ENCODE assay signal across 39 cellular contexts in genomic region chr20:13708234-13708633, GRCh38.
"Had no signal": no experiment of that assay in that cellular context is flagged by ENCODE, and none has a peak within 500 bp of the region (broad histone marks: within the 10 kb centered on the region; RNA-seq: fewer than 3 reads in every experiment).

No MANE protein-coding gene starts in this region.

- H3K9me3 ChIP-seq: ascending aorta had no signal

- FAIRE-seq: bronchial epithelial cell, TTC549 had no signal

- H3K27me3 ChIP-seq: ascending aorta, cardiac muscle cell had no signal

- H3K27ac ChIP-seq: ascending aorta, cardiac muscle cell, VCaP had no signal

- H3K27me3 Mint-ChIP-seq: activated B cell treated with CpG ODN at 0.5 μM for 24 hours; activated CD4-positive, alpha-beta memory T cell treated with anti-CD3 and anti-CD28 coated beads for 36 hours; activated CD4-positive, alpha-beta T cell treated with anti-CD3 and anti-CD28 coated beads, Interleukin-2, amount 10 ng/mL, durations not matched to agents 24 days and 14 days; activated CD8-positive, alpha-beta T cell treated with anti-CD3 and anti-CD28 coated beads for 36 hours; activated naive CD4-positive, alpha-beta T cell treated with anti-CD3 and anti-CD28 coated beads, Interleukin-2, amount 10 ng/mL, durations not matched to agents 7 days and 5 days; activated naive CD4-positive, alpha-beta T cell treated with anti-CD3 and anti-CD28 coated beads, Interleukin-2, amount 50 U/mL, for 24 hours; activated naive CD8-positive, alpha-beta T cell; activated naive CD8-positive, alpha-beta T cell treated with anti-CD3 and anti-CD28 coated beads, Interleukin-2, amount 10 ng/mL, durations not matched to agents 7 days and 5 days; activated naive CD8-positive, alpha-beta T cell treated with anti-CD3 and anti-CD28 coated beads, Interleukin-2, amount 50 U/mL, for 24 hours; brain had no signal

- H3K36me3 ChIP-seq: cardiac muscle cell had no signal

- DNase-seq: activated B cell treated with CpG ODN at 0.5 μM for 24 hours; activated CD4-positive, alpha-beta memory T cell treated with anti-CD3 and anti-CD28 coated beads for 36 hours; activated CD4-positive, alpha-beta T cell treated with anti-CD3 and anti-CD28 coated beads for 4 hours; activated CD4-positive, alpha-beta T cell treated with anti-CD3 and anti-CD28 coated beads, Interleukin-2, amount 10 ng/mL, durations not matched to agents 24 days and 14 days; activated CD4-positive, alpha-beta T cell treated with anti-CD3 and anti-CD28 coated beads, Interleukin-2, amount 50 U/mL, for 1 hour; activated CD4-positive, alpha-beta T cell treated with anti-CD3 and anti-CD28 coated beads, Interleukin-2, amount 50 U/mL, for 4 hours; activated CD4-positive, CD25-positive, alpha-beta regulatory T cell treated with anti-CD3 and anti-CD28 coated beads, Interleukin-2, amount 50 U/mL, for 72 hours; activated CD8-positive, alpha-beta memory T cell treated with anti-CD3 and anti-CD28 coated beads, Interleukin-2, amount 50 U/mL, for 4 hours; activated CD8-positive, alpha-beta T cell treated with anti-CD3 and anti-CD28 coated beads for 36 hours; activated effector memory CD4-positive, alpha-beta T cell treated with Interleukin-2 at 50 U/mL for 16 hours; activated gamma-delta T cell; activated naive CD4-positive, alpha-beta T cell treated with anti-CD3 and anti-CD28 coated beads, Interleukin-2, amount 10 ng/mL, durations not matched to agents 7 days and 5 days; activated naive CD4-positive, alpha-beta T cell treated with Interleukin-2 at 50 U/mL for 16 hours; activated naive CD8-positive, alpha-beta T cell treated with anti-CD3 and anti-CD28 coated beads, Interleukin-2, amount 10 ng/mL, durations not matched to agents 7 days and 5 days; activated naive CD8-positive, alpha-beta T cell treated with anti-CD3 and anti-CD28 coated beads, Interleukin-2, amount 50 U/mL, for 24 hours; activated T-cell treated with anti-CD3 and anti-CD28 coated beads for 4 hours; activated T-cell treated with anti-CD3 and anti-CD28 coated beads, Interleukin-2, amount 50 U/mL, for 1 hour; activated T-cell treated with anti-CD3 and anti-CD28 coated beads, Interleukin-2, amount 50 U/mL, for 4 hours; activated T-cell treated with anti-CD3 and anti-CD28 coated beads, Interleukin-2, amount 50 U/mL, for 72 hours; amygdala; anterior cingulate cortex; caudate nucleus; cerebellar nuclear complex; T-helper 1 cell; T-helper 2 cell; T-helper 9 cell had no signal

- H3K4me3 Mint-ChIP-seq: activated B cell treated with CpG ODN at 0.5 μM for 24 hours; activated CD4-positive, alpha-beta memory T cell treated with anti-CD3 and anti-CD28 coated beads for 36 hours; activated CD4-positive, alpha-beta T cell treated with anti-CD3 and anti-CD28 coated beads, Interleukin-2, amount 10 ng/mL, durations not matched to agents 24 days and 14 days; activated CD8-positive, alpha-beta T cell treated with anti-CD3 and anti-CD28 coated beads for 36 hours; activated naive CD4-positive, alpha-beta T cell treated with anti-CD3 and anti-CD28 coated beads, Interleukin-2, amount 10 ng/mL, durations not matched to agents 7 days and 5 days; activated naive CD4-positive, alpha-beta T cell treated with anti-CD3 and anti-CD28 coated beads, Interleukin-2, amount 50 U/mL, for 24 hours; activated naive CD8-positive, alpha-beta T cell; activated naive CD8-positive, alpha-beta T cell treated with anti-CD3 and anti-CD28 coated beads, Interleukin-2, amount 10 ng/mL, durations not matched to agents 7 days and 5 days; activated naive CD8-positive, alpha-beta T cell treated with anti-CD3 and anti-CD28 coated beads, Interleukin-2, amount 50 U/mL, for 24 hours; activated T-cell treated with anti-CD3 and anti-CD28 coated beads, Interleukin-2, amount 50 U/mL, for 4 hours; activated T-cell treated with anti-CD3 and anti-CD28 coated beads, Interleukin-2, amount 50 U/mL, for 72 hours; activated T-helper 1 cell treated with anti-CD3 and anti-CD28 coated beads, Interleukin-12 subunit alpha, Interleukin-12 subunit beta, Interleukin-2, Interleukin-4 antibody, amounts not matched to agents 30 ng/mL and 10 ng/mL and 1 ng/mL, durations not matched to agents 14 hours and 24 hours and 36 hours; brain; central memory CD8-positive, alpha-beta T cell; T-helper 1 cell treated with Interleukin-12 subunit alpha and Interleukin-12 subunit beta and Interleukin-4 antibody, amounts not matched to agents 30 μg/mL and 1 μg/mL, for 36 hours; T-helper 2 cell treated with Interferon-gamma antibody and Interleukin-4, amounts not matched to agents 5 μg/mL and 100 μg/mL, for 36 hours had no signal

- H3K27ac Mint-ChIP-seq: activated B cell treated with CpG ODN at 0.5 μM for 24 hours; activated CD4-positive, alpha-beta memory T cell treated with anti-CD3 and anti-CD28 coated beads for 36 hours; activated CD4-positive, alpha-beta T cell treated with anti-CD3 and anti-CD28 coated beads, Interleukin-2, amount 10 ng/mL, durations not matched to agents 24 days and 14 days; activated CD8-positive, alpha-beta T cell treated with anti-CD3 and anti-CD28 coated beads for 36 hours; activated naive CD4-positive, alpha-beta T cell treated with anti-CD3 and anti-CD28 coated beads, Interleukin-2, amount 10 ng/mL, durations not matched to agents 7 days and 5 days; activated naive CD4-positive, alpha-beta T cell treated with anti-CD3 and anti-CD28 coated beads, Interleukin-2, amount 50 U/mL, for 24 hours; activated naive CD8-positive, alpha-beta T cell; activated naive CD8-positive, alpha-beta T cell treated with anti-CD3 and anti-CD28 coated beads, Interleukin-2, amount 10 ng/mL, durations not matched to agents 7 days and 5 days; activated naive CD8-positive, alpha-beta T cell treated with anti-CD3 and anti-CD28 coated beads, Interleukin-2, amount 50 U/mL, for 24 hours; activated T-cell treated with anti-CD3 and anti-CD28 coated beads, Interleukin-2, amount 50 U/mL, for 72 hours; activated T-helper 1 cell treated with anti-CD3 and anti-CD28 coated beads, Interleukin-12 subunit alpha, Interleukin-12 subunit beta, Interleukin-2, Interleukin-4 antibody, amounts not matched to agents 30 ng/mL and 10 ng/mL and 1 ng/mL, durations not matched to agents 14 hours and 24 hours and 36 hours; activated T-helper 2 cell treated with anti-CD3 and anti-CD28 coated beads, Interferon-gamma antibody, Interleukin-2, Interleukin-4, amounts not matched to agents 10 μg/mL and 5 μg/mL and 100 μg/mL, durations not matched to agents 14 hours and 24 hours and 36 hours; brain; T-helper 1 cell treated with Interleukin-12 subunit alpha and Interleukin-12 subunit beta and Interleukin-4 antibody, amounts not matched to agents 30 μg/mL and 1 μg/mL, for 36 hours; T-helper 2 cell treated with Interferon-gamma antibody and Interleukin-4, amounts not matched to agents 5 μg/mL and 100 μg/mL, for 36 hours had no signal

- H3K4me1 Mint-ChIP-seq: activated B cell treated with CpG ODN at 0.5 μM for 24 hours; activated CD4-positive, alpha-beta T cell treated with anti-CD3 and anti-CD28 coated beads, Interleukin-2, amount 10 ng/mL, durations not matched to agents 24 days and 14 days; activated naive CD4-positive, alpha-beta T cell treated with anti-CD3 and anti-CD28 coated beads, Interleukin-2, amount 10 ng/mL, durations not matched to agents 7 days and 5 days; activated naive CD4-positive, alpha-beta T cell treated with anti-CD3 and anti-CD28 coated beads, Interleukin-2, amount 50 U/mL, for 24 hours; activated naive CD8-positive, alpha-beta T cell treated with anti-CD3 and anti-CD28 coated beads, Interleukin-2, amount 10 ng/mL, durations not matched to agents 7 days and 5 days; activated naive CD8-positive, alpha-beta T cell treated with anti-CD3 and anti-CD28 coated beads, Interleukin-2, amount 50 U/mL, for 24 hours; brain; central memory CD8-positive, alpha-beta T cell had no signal

- H3K9me3 Mint-ChIP-seq: activated CD4-positive, alpha-beta T cell treated with anti-CD3 and anti-CD28 coated beads, Interleukin-2, amount 10 ng/mL, durations not matched to agents 24 days and 14 days; activated naive CD4-positive, alpha-beta T cell treated with anti-CD3 and anti-CD28 coated beads, Interleukin-2, amount 10 ng/mL, durations not matched to agents 7 days and 5 days; activated naive CD4-positive, alpha-beta T cell treated with anti-CD3 and anti-CD28 coated beads, Interleukin-2, amount 50 U/mL, for 24 hours; activated T-helper 1 cell treated with anti-CD3 and anti-CD28 coated beads, Interleukin-12 subunit alpha, Interleukin-12 subunit beta, Interleukin-2, Interleukin-4 antibody, amounts not matched to agents 30 ng/mL and 10 ng/mL and 1 ng/mL, durations not matched to agents 14 hours and 24 hours and 36 hours; activated T-helper 2 cell treated with anti-CD3 and anti-CD28 coated beads, Interferon-gamma antibody, Interleukin-2, Interleukin-4, amounts not matched to agents 10 μg/mL and 5 μg/mL and 100 μg/mL, durations not matched to agents 14 hours and 24 hours and 36 hours; central memory CD8-positive, alpha-beta T cell; T-helper 1 cell treated with Interleukin-12 subunit alpha and Interleukin-12 subunit beta and Interleukin-4 antibody, amounts not matched to agents 30 μg/mL and 1 μg/mL, for 36 hours; T-helper 2 cell treated with Interferon-gamma antibody and Interleukin-4, amounts not matched to agents 5 μg/mL and 100 μg/mL, for 36 hours had no signal

- H3K4me1 ChIP-seq: ascending aorta had no signal

- H3K4me3 ChIP-seq: ascending aorta, cardiac muscle cell had no signal

- ATAC-seq: activated CD8-positive, alpha-beta T cell treated with anti-CD3 and anti-CD28 coated beads for 36 hours; activated naive CD8-positive, alpha-beta T cell treated with anti-CD3 and anti-CD28 coated beads, Interleukin-2, amount 50 U/mL, for 24 hours; activated T-cell treated with anti-CD3 and anti-CD28 coated beads, Interleukin-2, amount 50 U/mL, for 4 hours; activated T-cell treated with anti-CD3 and anti-CD28 coated beads, Interleukin-2, amount 50 U/mL, for 72 hours had no signal
